ENCODE assay signal across 8 cellular contexts in genomic region chr9:33816327-33817252, GRCh38.
A peak's percentile ranks its signal among the peaks of the same experiment; 100 is the strongest.
DNase-seq lines count a peak whose midpoint lies in the region; ATAC-seq and TF ChIP-seq lines count a peak whose summit lies in the region.

A gene with protein sequence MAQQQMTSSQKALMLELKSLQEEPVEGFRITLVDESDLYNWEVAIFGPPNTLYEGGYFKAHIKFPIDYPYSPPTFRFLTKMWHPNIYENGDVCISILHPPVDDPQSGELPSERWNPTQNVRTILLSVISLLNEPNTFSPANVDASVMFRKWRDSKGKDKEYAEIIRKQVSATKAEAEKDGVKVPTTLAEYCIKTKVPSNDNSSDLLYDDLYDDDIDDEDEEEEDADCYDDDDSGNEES (plus strand): TSS chr9:33817160. CDS start chr9:33817758, 598 bp downstream.

- H3K4me3 ChIP-seq in AG09309 (ENCODE audit: control insufficient read depth, low read depth, low read length), result peak within 1 kb of the TSS; percentile 99

- DNase-seq in AG09309 (ENCODE audit: low read depth) (peak; percentile 46), NCI-H446 (lab: John Stamatoyannopoulos, UW) (peak; percentile 85 to 96), iris pigment epithelial cell (ENCODE audit: low read depth) (peak; percentile 90)
- peak; percentile 81 for DNase-seq in activated CD4-positive, CD25-positive, alpha-beta regulatory T cell treated with anti-CD3 and anti-CD28 coated beads, Interleukin-2, amount 50 U/mL, for 16 hours (ENCODE audit: low read depth, low spot score)
- peak; percentile 93 for DNase-seq in central memory CD4-positive, alpha-beta T cell
- peak; percentile 93 for DNase-seq in stimulated activated CD4-positive, alpha-beta T cell treated with anti-CD3 and anti-CD28 coated beads, Interleukin-12 subunit alpha, Interleukin-12 subunit beta, amount 100 ng/mL, for 4 hours

- TF ChIP-seq CTCF in AG09309 (IDR thresholded peaks at IDR 0.05; ENCODE audit: control insufficient read depth, insufficient read depth, low read depth, low read length, missing control alignments), result no peak

- ATAC-seq in GM19035 (IDR thresholded peaks at IDR 0.05; ENCODE audit: unreplicated experiment) (peak; percentile 59), HG03342 (IDR thresholded peaks at IDR 0.05; ENCODE audit: unreplicated experiment) (peak; percentile 42)

Comparison
In these comparisons a context has a peak if more than half of its experiments do, and no peak if none do; other contexts are left out.
1. Peak in every context shown above with its lines: DNase-seq, ATAC-seq and H3K4me3 ChIP-seq.